Comparison of ENCODE assay signal across 21 cellular contexts in the genomic region with DNA sequence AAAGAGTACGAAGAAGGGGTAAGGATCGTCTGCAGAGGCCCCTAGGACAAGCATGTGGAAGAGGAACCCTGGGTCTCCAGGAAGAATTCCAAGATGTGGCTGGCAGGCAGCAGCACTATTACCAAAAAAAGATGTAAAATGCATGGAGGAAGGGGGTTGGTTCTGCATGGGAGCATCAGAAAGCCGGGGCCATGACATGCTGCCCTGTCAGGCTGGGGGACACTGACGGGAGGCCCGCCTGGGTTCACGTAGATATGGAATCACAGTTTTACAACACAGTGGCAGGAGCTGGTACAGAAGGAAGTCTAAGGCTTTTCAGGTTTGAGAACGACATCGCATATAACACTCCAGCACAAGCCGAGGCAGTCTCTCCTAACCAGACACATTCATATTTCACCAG.
"Had no signal": no experiment of that assay in that cellular context is flagged by ENCODE, and none has a peak within 500 bp of the region (broad histone marks: within the 10 kb centered on the region; RNA-seq: fewer than 3 reads in every experiment).

No MANE protein-coding gene starts in this region.

- H3K9me3 ChIP-seq: MG63, SK-N-SH had no signal

- DNase-seq: IMR-90, Karpas-422, KG1, MG63, NCI-H1092, NCI-H1105 treated with DMSO at 0.1 percent for 48 hours, NCI-H1417 treated with DMSO at 0.1 percent for 48 hours, NCI-H146, NCI-H1694 treated with DMSO at 0.1 percent for 48 hours, NCI-H1930, NCI-H2081, NCI-H2107, NCI-H2227 treated with DMSO at 0.1 percent for 48 hours, NCI-H446, NCI-H510A, NCI-H524 treated with DMSO at 0.1 percent for 48 hours, NCI-H69, NCI-H774, RPMI8226, SHP77, SK-N-SH had no signal

- H3K36me3 ChIP-seq: MG63 had no signal

- H3K9ac ChIP-seq: SK-N-SH had no signal

- H3K27me3 ChIP-seq: MG63 had no signal

- H3K4me3 ChIP-seq: MG63 had no signal

- H3K4me2 ChIP-seq: SK-N-SH had no signal
